9 cellular contexts compared by ENCODE assay signal in the genomic region with DNA sequence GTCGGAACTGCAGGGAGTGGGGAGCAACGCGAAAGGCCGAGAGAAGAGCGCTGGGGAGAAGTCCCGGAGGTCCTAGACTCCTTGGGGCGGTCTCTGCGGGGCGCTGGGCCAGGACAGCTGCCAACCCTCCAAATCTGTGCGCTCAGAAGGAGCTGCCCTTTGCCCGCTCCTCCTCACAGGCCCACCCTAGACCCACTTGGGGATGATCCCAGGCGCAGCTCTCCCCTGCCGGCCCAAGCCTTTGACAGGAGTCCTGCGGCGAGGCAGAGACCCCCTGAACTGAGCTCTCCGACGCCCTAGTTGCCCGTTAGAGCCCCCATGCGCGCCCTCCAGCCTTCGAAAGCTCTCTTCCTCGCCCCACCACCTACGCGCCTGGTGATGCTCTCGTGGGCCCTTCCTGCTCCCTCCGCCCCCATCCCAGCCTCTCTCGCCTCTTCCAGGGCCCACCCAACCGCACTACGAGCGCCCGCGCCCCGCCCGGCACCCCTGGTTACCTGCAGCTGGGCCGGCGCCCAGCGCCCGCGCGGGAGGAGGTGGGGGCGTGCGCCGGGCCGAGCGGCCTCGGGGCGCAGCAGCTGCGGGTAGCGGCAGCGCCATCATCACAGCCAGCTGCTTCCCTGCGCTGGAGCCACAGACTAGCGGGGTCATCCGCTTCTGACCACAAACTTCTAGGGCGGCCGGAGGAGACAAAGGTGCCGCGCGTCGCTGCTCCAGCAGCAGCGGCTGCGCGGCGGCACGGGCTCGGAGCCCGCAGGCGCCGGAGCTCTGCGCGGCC.
DNase-seq lines count a peak whose midpoint lies in the region; ATAC-seq lines count a peak whose summit lies in the region.
"Had no signal": no experiment of that assay in that cellular context is flagged by ENCODE, and none has a peak within 500 bp of the region (broad histone marks: within the 10 kb centered on the region; RNA-seq: fewer than 3 reads in every experiment).

No MANE protein-coding gene starts in this region.

- H3K36me3 ChIP-seq in subcutaneous abdominal adipose tissue (ENCODE audit: control insufficient read depth in 5 of 5, insufficient read depth in 5 of 5, low read length in 5 of 5), result no peaks in the 10 kb centered on the region

- no peak overlapping the region for H3K27ac Mint-ChIP-seq in T-helper 2 cell treated with Interferon-gamma antibody and Interleukin-4, amounts not matched to agents 5 μg/mL and 100 μg/mL, for 36 hours
- no peak overlapping the region for H3K27ac Mint-ChIP-seq in immature natural killer cell

- H3K9me3 Mint-ChIP-seq in T-helper 2 cell treated with Interferon-gamma antibody and Interleukin-4, amounts not matched to agents 5 μg/mL and 100 μg/mL, for 36 hours, result no peaks in the 10 kb centered on the region
- H3K9me3 Mint-ChIP-seq in immature natural killer cell, result no peaks in the 10 kb centered on the region

- H3K9ac ChIP-seq in subcutaneous abdominal adipose tissue (ENCODE audit: low read length in 5 of 5), result no peak overlapping the region

- peak overlapping the region in 4 of 5 donors; percentile 42 to 60 (median 54) for H3K4me3 ChIP-seq in subcutaneous abdominal adipose tissue (ENCODE audit: low read depth in 1 of 5, low read length in 5 of 5)

- H3K4me3 Mint-ChIP-seq in T-helper 2 cell treated with Interferon-gamma antibody and Interleukin-4, amounts not matched to agents 5 μg/mL and 100 μg/mL, for 36 hours, result peak overlapping the region; percentile 59
- H3K4me3 Mint-ChIP-seq in immature natural killer cell, result peak overlapping the region in 3 of 5 donors; percentile 9 to 44 (median 21)

- ATAC-seq in GM21515 (IDR thresholded peaks at IDR 0.05; ENCODE audit: unreplicated experiment) (no peak), GM18867 (IDR thresholded peaks at IDR 0.05; ENCODE audit: unreplicated experiment) (no peak)

- H3K4me1 Mint-ChIP-seq in T-helper 2 cell treated with Interferon-gamma antibody and Interleukin-4, amounts not matched to agents 5 μg/mL and 100 μg/mL, for 36 hours (ENCODE audit: low read depth), result peaks cover 9% of the 10 kb centered on the region
- peaks cover 0 to 2% of the 10 kb centered on the region in 2 donors for H3K4me1 Mint-ChIP-seq in immature natural killer cell

- no peak overlapping the region for H3K27ac ChIP-seq in subcutaneous abdominal adipose tissue (ENCODE audit: low read depth, low read length)

- no peaks in the 10 kb centered on the region for H3K36me3 Mint-ChIP-seq in T-helper 2 cell treated with Interferon-gamma antibody and Interleukin-4, amounts not matched to agents 5 μg/mL and 100 μg/mL, for 36 hours (ENCODE audit: low read depth)
- no peaks in the 10 kb centered on the region for H3K36me3 Mint-ChIP-seq in immature natural killer cell

- H3K27me3 ChIP-seq in subcutaneous abdominal adipose tissue (ENCODE audit: control insufficient read depth in 5 of 5, insufficient read depth in 4 of 5, low read length in 5 of 5), result peaks cover 43 to 77% (median 57%) of the 10 kb centered on the region in 5 donors

- DNase-seq in T-helper 2 cell treated with Interferon-gamma antibody and Interleukin-4, amounts not matched to agents 5 μg/mL and 100 μg/mL, for 36 hours (ENCODE audit: low spot score), result no peak
- DNase-seq in T-helper 2 cell (no peak), SW480 (ENCODE audit: low spot score) (peak; percentile 80), immature natural killer cell (no peak)
- DNase-seq in stimulated activated naive CD4-positive, alpha-beta T cell treated with Interleukin-2 at 50 U/mL for 16 hours (lab: John Stamatoyannopoulos, UW), result no peak
- DNase-seq: kidney glomerular epithelial cell had no signal

- H3K4me1 ChIP-seq in subcutaneous abdominal adipose tissue (ENCODE audit: control insufficient read depth in 5 of 5, insufficient read depth in 5 of 5, low read length in 5 of 5), result peaks cover 0 to 32% (median 31%) of the 10 kb centered on the region in 5 donors

- peaks cover 62% of the 10 kb centered on the region for H3K27me3 Mint-ChIP-seq in T-helper 2 cell treated with Interferon-gamma antibody and Interleukin-4, amounts not matched to agents 5 μg/mL and 100 μg/mL, for 36 hours (ENCODE audit: low read depth)
- H3K27me3 Mint-ChIP-seq in immature natural killer cell (ENCODE audit: low read depth in 3 of 3), result peaks cover 10 to 20% (median 19%) of the 10 kb centered on the region in 3 donors

- no peaks in the 10 kb centered on the region for H3K9me3 ChIP-seq in subcutaneous abdominal adipose tissue (ENCODE audit: control insufficient read depth in 5 of 5, low read length in 5 of 5)
